In genomic region chr2:69073928-69074575, GRCh38 we compare ENCODE assay signal across 20 cellular contexts.
DNase-seq lines count a peak whose midpoint lies in the region; ATAC-seq, FAIRE-seq and TF ChIP-seq lines count a peak whose summit lies in the region.
"Had no signal": no experiment of that assay in that cellular context is flagged by ENCODE, and none has a peak within 500 bp of the region (broad histone marks: within the 10 kb centered on the region; RNA-seq: fewer than 3 reads in every experiment).

No MANE protein-coding gene starts in this region.

- H3K4me3 ChIP-seq in esophagus muscularis mucosa, result no peak overlapping the region
- H3K4me3 ChIP-seq: thyroid gland had no signal

- H3K27me3 ChIP-seq in esophagus muscularis mucosa, result no peaks in the 10 kb centered on the region
- H3K27me3 ChIP-seq: thyroid gland had no signal

- peaks cover 7 to 64% (median 50%) of the 10 kb centered on the region in 4 donors for H3K4me1 ChIP-seq in esophagus muscularis mucosa
- H3K4me1 ChIP-seq: thyroid gland had no signal

- H3K36me3 ChIP-seq in esophagus muscularis mucosa, result peaks cover 0 to 34% (median 14%) of the 10 kb centered on the region in 4 donors
- H3K36me3 ChIP-seq: thyroid gland had no signal

- TF ChIP-seq EP300 in esophagus muscularis mucosa (IDR thresholded peaks at IDR 0.05), result no peak

- H3K27ac ChIP-seq in esophagus muscularis mucosa (replicated peaks in 1 of 4), result peak overlapping the region; percentile 56 to 74 (median 69)
- H3K27ac ChIP-seq: epithelial cell of prostate, thyroid gland had no signal

- no peak for ATAC-seq in GM21717 (IDR thresholded peaks at IDR 0.05; ENCODE audit: unreplicated experiment)
- no peak for ATAC-seq in GM18909 (IDR thresholded peaks at IDR 0.05; ENCODE audit: poor library complexity, unreplicated experiment)
- ATAC-seq: CD8-positive, alpha-beta T cell; left ventricle myocardium superior; right cardiac atrium; Right ventricle myocardium inferior; stimulated activated memory B cell treated with anti-CD40 and anti-IgM and Interleukin-4, amounts not matched to agents 10 μg/mL and 1 μg/mL and 100 μg/mL, for 72 hours had no signal

- TF ChIP-seq CTCF in esophagus muscularis mucosa (IDR thresholded peaks at IDR 0.05), result no peak

- intact Hi-C loops in esophagus muscularis mucosa (cut with DNase I), result no loop called here

- peak; percentile 66 for FAIRE-seq in H54 (lab: Jason Lieb, UNC)

- TF ChIP-seq POLR2A in H54 (IDR thresholded peaks at IDR 0.05; ENCODE audit: low read depth, low read length) (no peak), esophagus muscularis mucosa (IDR thresholded peaks at IDR 0.05; ENCODE audit: low read depth) (no peak)

- DNase-seq in H54 (ENCODE audit: insufficient read length, low spot score), result no peak
- peak; percentile 7 for DNase-seq in RKO (ENCODE audit: low spot score)
- DNase-seq in esophagus muscularis mucosa (ENCODE audit: extremely low spot score), result no peak
- DNase-seq in renal cortical epithelial cell (ENCODE audit: low read depth), result peak; percentile 68
- DNase-seq in NOMO-1 (lab: John Stamatoyannopoulos, UW; ENCODE audit: unreplicated experiment in 2 of 2), result no peak
- no peak for DNase-seq in AG20443 (ENCODE audit: low spot score)
- DNase-seq: activated naive CD4-positive, alpha-beta T cell treated with Interleukin-2 at 50 U/mL for 16 hours; activated T-cell treated with anti-CD3 and anti-CD28 coated beads for 4 hours; CD8-positive, alpha-beta T cell; left ventricle myocardium superior; NCI-H1092; NCI-H2081 treated with DMSO at 0.1 percent for 48 hours; NCI-H510A; right cardiac atrium; thyroid gland had no signal

- H3K9me3 ChIP-seq in esophagus muscularis mucosa, result no peaks in the 10 kb centered on the region
- H3K9me3 ChIP-seq: thyroid gland had no signal

- 47% methylated on average over 1 of the region's 1 CpG for WGBS in esophagus muscularis mucosa

Comparison
In these comparisons a context has a peak if more than half of its experiments do, and no peak if none do; other contexts are left out.
1. DNase-seq: peak in RKO (single experiment) and renal cortical epithelial cell (single experiment); none in H54 (single experiment), esophagus muscularis mucosa (single experiment), NOMO-1 (0 of 2) and AG20443 (single experiment).